25 cellular contexts compared by ENCODE assay signal in the genomic region with DNA sequence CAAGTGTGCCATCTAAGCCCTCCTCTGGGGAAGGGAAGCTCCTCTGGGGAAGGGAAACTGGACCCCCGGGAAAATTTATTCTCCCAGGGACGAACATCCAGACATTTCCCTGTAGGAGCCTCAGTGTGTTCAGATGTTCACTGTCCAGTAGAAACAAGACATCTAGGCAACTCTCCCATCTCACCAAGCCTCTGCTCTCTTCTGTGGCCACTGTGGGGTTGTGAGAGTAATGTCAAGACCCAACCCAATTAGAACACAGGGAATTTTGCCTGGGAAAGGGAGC. TPM values are rescaled to one million over a fixed set of nuclear protein-coding genes. Genes with fewer than 3 reads are reported as not detected.
"Had no signal": no experiment of that assay in that cellular context is flagged by ENCODE, and none has a peak within 500 bp of the region (broad histone marks: within the 10 kb centered on the region; RNA-seq: fewer than 3 reads in every experiment).

No MANE protein-coding gene starts in this region.

- DNase-seq: activated CD4-positive, alpha-beta memory T cell treated with anti-CD3 and anti-CD28 coated beads for 36 hours; activated CD4-positive, alpha-beta T cell treated with anti-CD3 and anti-CD28 coated beads for 4 hours; activated CD4-positive, CD25-positive, alpha-beta regulatory T cell; activated gamma-delta T cell; activated naive CD4-positive, alpha-beta T cell treated with anti-CD3 and anti-CD28 coated beads, Interleukin-2, amount 50 U/mL, for 16 hours; caudate nucleus; dermis blood vessel endothelial cell; effector CD8-positive, alpha-beta T cell; erythroblast; foreskin melanocyte; glutamatergic neuron; hippocampal formation; kidney glomerular epithelial cell; occipital lobe; posterior cingulate gyrus; stimulated activated CD4-positive, alpha-beta T cell treated with anti-CD3 and anti-CD28 coated beads, Interleukin-2, amount 100 ng/mL, for 48 hours; stimulated activated naive CD4-positive, alpha-beta T cell; SW 1271; T-helper 17 cell; testis; upper lobe of left lung had no signal

- H3K4me3 ChIP-seq: testis, upper lobe of left lung had no signal

- H3K27ac Mint-ChIP-seq: activated CD4-positive, alpha-beta memory T cell treated with anti-CD3 and anti-CD28 coated beads for 36 hours; activated naive CD8-positive, alpha-beta T cell treated with anti-CD3 and anti-CD28 coated beads, Interleukin-2, amount 50 U/mL, for 24 hours; T-helper 17 cell had no signal

- H3K27me3 ChIP-seq: testis had no signal

- H3K9me3 ChIP-seq: testis, upper lobe of left lung had no signal

- H3K27ac ChIP-seq: upper lobe of left lung had no signal

- H3K36me3 Mint-ChIP-seq: brain had no signal

- H3K36me3 ChIP-seq: upper lobe of left lung had no signal

- H3K4me3 Mint-ChIP-seq: activated CD4-positive, alpha-beta memory T cell treated with anti-CD3 and anti-CD28 coated beads for 36 hours; activated naive CD8-positive, alpha-beta T cell treated with anti-CD3 and anti-CD28 coated beads, Interleukin-2, amount 50 U/mL, for 24 hours; activated T-helper 1 cell treated with anti-CD3 and anti-CD28 coated beads, Interleukin-12 subunit alpha, Interleukin-12 subunit beta, Interleukin-2, Interleukin-4 antibody, amounts not matched to agents 30 ng/mL and 10 ng/mL and 1 ng/mL, durations not matched to agents 14 hours and 24 hours and 36 hours; T-helper 17 cell had no signal

- ATAC-seq: activated naive CD8-positive, alpha-beta T cell treated with anti-CD3 and anti-CD28 coated beads, Interleukin-2, amount 50 U/mL, for 24 hours; sciatic nerve; T-helper 17 cell had no signal

RNA-seq across cellular contexts. Expression of a gene that starts 3.6 kb away (rescaled TPM):
- total RNA-seq: T-helper 17 cell had no signal
